Comparison of ENCODE assay signal across 9 cellular contexts in the genomic region with DNA sequence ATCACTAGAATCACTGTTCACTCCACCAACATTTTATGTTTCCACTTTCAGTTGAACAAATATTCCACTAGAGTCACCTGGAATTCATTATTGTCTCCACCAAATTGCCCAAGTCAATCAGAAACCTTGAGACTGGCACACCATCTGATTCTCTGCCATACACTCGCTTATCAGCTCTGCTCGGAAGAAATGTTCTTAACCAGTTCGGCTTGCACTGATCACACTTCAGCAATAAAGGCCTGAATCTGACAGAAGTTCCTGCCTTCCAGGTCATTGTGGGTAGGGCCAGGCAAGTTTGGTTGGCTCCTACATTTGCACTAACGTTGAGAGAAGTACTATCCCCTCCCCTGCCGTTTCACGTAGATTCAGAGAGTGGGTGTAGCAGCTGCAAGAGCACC. TPM values are rescaled to one million over a fixed set of nuclear protein-coding genes. Genes with fewer than 3 reads are reported as not detected.
DNase-seq lines count a peak whose midpoint lies in the region; ATAC-seq and TF ChIP-seq lines count a peak whose summit lies in the region.
"Had no signal": no experiment of that assay in that cellular context is flagged by ENCODE, and none has a peak within 500 bp of the region (broad histone marks: within the 10 kb centered on the region; RNA-seq: fewer than 3 reads in every experiment).

No MANE protein-coding gene starts in this region.

- no peaks in the 10 kb centered on the region for H3K9me3 ChIP-seq in breast epithelium
- H3K9me3 ChIP-seq in mucosa of descending colon: no peaks in the 10 kb centered on the region

- H3K4me3 ChIP-seq in breast epithelium: peak overlapping the region; percentile 80 to 93 (median 88)
- peak overlapping the region; percentile 84 for H3K4me3 ChIP-seq in mucosa of descending colon

- H3K4me1 ChIP-seq in breast epithelium (peaks cover 12 to 26% of the 10 kb centered on the region in 2 donors), mucosa of descending colon (ENCODE audit: low read depth) (peaks cover 51% of the 10 kb centered on the region)

- H3K27ac ChIP-seq in 22Rv1 (peak overlapping the region; percentile 91), breast epithelium (peak overlapping the region; percentile 92 to 93)

- H3K36me3 ChIP-seq in breast epithelium: no peaks in the 10 kb centered on the region
- H3K36me3 ChIP-seq in mucosa of descending colon (ENCODE audit: low read depth): no peaks in the 10 kb centered on the region

- peak; percentile 46 for ATAC-seq in HG03175 (IDR thresholded peaks at IDR 0.05; ENCODE audit: unreplicated experiment)
- no peak for ATAC-seq in mucosa of descending colon
- no peak for ATAC-seq in HG02884 (IDR thresholded peaks at IDR 0.05; ENCODE audit: unreplicated experiment)

- DNase-seq in breast epithelium (ENCODE audit: low spot score in 2 of 2): no peak
- DNase-seq in mucosa of descending colon: no peak
- no peak for DNase-seq in NOMO-1 (lab: John Stamatoyannopoulos, UW; ENCODE audit: unreplicated experiment in 2 of 2)
- DNase-seq in hepatic stellate cell (ENCODE audit: low spot score): no peak
- DNase-seq in DMS 273 (lab: John Stamatoyannopoulos, UW; ENCODE audit: unreplicated experiment): no peak

- no peak for TF ChIP-seq CTCF in 22Rv1 (IDR thresholded peaks at IDR 0.05)
- no peak for TF ChIP-seq CTCF in breast epithelium (IDR thresholded peaks at IDR 0.05)
- TF ChIP-seq CTCF in mucosa of descending colon (IDR thresholded peaks at IDR 0.05): no peak

- no peak for TF ChIP-seq POLR2A in breast epithelium (IDR thresholded peaks at IDR 0.05)

- intact Hi-C loops in breast epithelium (cut with DNase I; ENCODE audit: low total_unique reads): loop anchor here (10.0 kb wide), 1 partner anchor 1723 kb away; no protein-coding TSS in a partner anchor
- intact Hi-C loops in mucosa of descending colon (cut with DNase I, micrococcal nuclease): no loop called here

- H3K27me3 ChIP-seq in breast epithelium: no peaks in the 10 kb centered on the region

RNA-seq across cellular contexts. Expression of gene TPM3, which starts 10.0 kb away (rescaled TPM):
- total RNA-seq in breast epithelium (100 to 1,000 TPM; 236 to 302 (median 245) TPM), mucosa of descending colon (100 to 1,000 TPM; 260 to 585 (median 412) TPM)

RNA-seq across cellular contexts. Expression of gene CFAP141, which starts 24.2 kb away (rescaled TPM):
- total RNA-seq in breast epithelium (not detected), mucosa of descending colon (not detected)
- total RNA-seq: T-helper 1 cell treated with Interleukin-12 subunit alpha and Interleukin-12 subunit beta and Interleukin-4 antibody, amounts not matched to agents 30 ng/mL and 1 ng/mL, for 36 hours had no signal

RNA-seq across cellular contexts. Expression of gene NUP210L, which starts 27.1 kb away (rescaled TPM):
- total RNA-seq in breast epithelium: under 1 TPM in 1 of 3 donors, not detected in 2; under 0.01 TPM
- under 1 TPM in 1 of 3 donors, not detected in 2; 0.06 TPM for total RNA-seq in mucosa of descending colon

RNA-seq across cellular contexts. Expression of gene UBAP2L, which starts 38.8 kb away (rescaled TPM):
- total RNA-seq in breast epithelium: 10 to 100 TPM; 64.8 to 79.3 (median 70.1) TPM
- total RNA-seq in mucosa of descending colon: 100 to 1,000 TPM in 1 of 3 donors, 10 to 100 TPM in 2; 92.7 to 119 (median 99.3) TPM
